6 cellular contexts compared by ENCODE assay signal in the genomic region with DNA sequence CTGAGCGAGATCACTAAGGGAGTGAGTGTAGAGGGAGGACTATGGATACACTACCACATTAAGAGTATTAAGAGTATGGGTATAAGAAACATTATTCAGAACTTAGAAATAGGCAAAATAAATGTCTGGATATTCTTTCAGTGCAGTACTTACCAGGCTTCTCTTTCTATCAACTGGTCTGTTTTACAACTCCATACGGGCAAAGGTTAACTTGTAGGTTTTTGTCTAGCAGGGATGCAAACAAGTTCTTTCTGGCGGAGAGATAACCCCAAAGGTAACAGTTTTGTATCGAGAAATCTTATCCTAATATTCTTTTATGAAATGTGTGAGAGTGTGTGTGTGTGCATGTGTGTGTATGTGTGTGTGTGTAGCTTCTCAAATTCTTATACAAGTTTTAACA.
"Had no signal": no experiment of that assay in that cellular context is flagged by ENCODE, and none has a peak within 500 bp of the region (broad histone marks: within the 10 kb centered on the region; RNA-seq: fewer than 3 reads in every experiment).

No MANE protein-coding gene starts in this region.

- ATAC-seq: GM23338, K562 had no signal

- H3K4me1 Mint-ChIP-seq: GM23338 had no signal

- H3K4me3 ChIP-seq: GM23338, K562 had no signal

- H3K27ac Mint-ChIP-seq: GM23338, H9 had no signal

- H3K9me3 Mint-ChIP-seq: GM23338, H9 had no signal

- H3K4me3 Mint-ChIP-seq: GM23338, H9 had no signal

- DNase-seq: H9, HCEC 1CT, IMR-90, KG1 had no signal
